ENCODE assay signal across 1 cellular context in genomic region chr2:3285901-3286645, GRCh38.
TF ChIP-seq lines count a peak whose summit lies in the region.

No MANE protein-coding gene starts in this region.

TF ChIP-seq in HepG2, 621 proteins besides CTCF, POLR2A, EP300 and RAD21 (continued from another document):
- TF ChIP-seq ZNF407 (CRISPR knock-in tag; IDR thresholded peaks at IDR 0.05; ENCODE audit: not compliant biosample characterization) (no peak), PRMT3 (CRISPR knock-in tag; IDR thresholded peaks at IDR 0.05; ENCODE audit: borderline replicate concordance, low read depth) (no peak), PAX8 (CRISPR knock-in tag; IDR thresholded peaks at IDR 0.05; ENCODE audit: borderline replicate concordance) (no peak), BCL3 (CRISPR knock-in tag; IDR thresholded peaks at IDR 0.05) (no peak), HNRNPH1 (optimal IDR thresholded peaks at IDR 0.05; ENCODE audit: low read depth, low read length) (no peak), ZNF800 (CRISPR knock-in tag; IDR thresholded peaks at IDR 0.05) (no peak), ZNF225 (CRISPR knock-in tag; IDR thresholded peaks at IDR 0.05) (no peak)
